ENCODE assay signal across 26 cellular contexts in genomic region chr9:81896067-81896466, GRCh38.
"Had no signal": no experiment of that assay in that cellular context is flagged by ENCODE, and none has a peak within 500 bp of the region (broad histone marks: within the 10 kb centered on the region; RNA-seq: fewer than 3 reads in every experiment).

No MANE protein-coding gene starts in this region.

- H3K9ac ChIP-seq: KMS-11 had no signal

- H3K4me3 ChIP-seq: ascending aorta, body of pancreas, breast epithelium, coronary artery, Peyer's patch had no signal

- H3K27ac ChIP-seq: ascending aorta, body of pancreas, breast epithelium, coronary artery, KMS-11, Peyer's patch had no signal

- H3K27me3 ChIP-seq: ascending aorta, body of pancreas, breast epithelium, Peyer's patch had no signal

- H3K4me2 ChIP-seq: KMS-11 had no signal

- H3K9me3 ChIP-seq: ascending aorta, body of pancreas, breast epithelium, Peyer's patch had no signal

- H3K36me3 ChIP-seq: ascending aorta, breast epithelium, Peyer's patch had no signal

- ATAC-seq: activated CD8-positive, alpha-beta T cell treated with anti-CD3 and anti-CD28 coated beads, Interleukin-2, amount 10 ng/mL, durations not matched to agents 7 days and 5 days; activated naive CD8-positive, alpha-beta T cell treated with anti-CD3 and anti-CD28 coated beads, Interleukin-2, amount 50 U/mL, for 24 hours; body of pancreas; PC-3; T-helper 17 cell had no signal

- DNase-seq: activated CD4-positive, alpha-beta T cell treated with anti-CD3 and anti-CD28 coated beads, Interleukin-2, amount 10 ng/mL, durations not matched to agents 24 days and 14 days; activated CD4-positive, alpha-beta T cell treated with anti-CD3 and anti-CD28 coated beads, Interleukin-2, amount 50 U/mL, for 48 hours; activated CD8-positive, alpha-beta T cell treated with anti-CD3 and anti-CD28 coated beads, Interleukin-2, amount 10 ng/mL, durations not matched to agents 7 days and 5 days; activated naive CD4-positive, alpha-beta T cell treated with anti-CD3 and anti-CD28 coated beads, Interleukin-2, amount 10 ng/mL, durations not matched to agents 7 days and 5 days; activated naive CD8-positive, alpha-beta T cell treated with anti-CD3 and anti-CD28 coated beads, Interleukin-2, amount 50 U/mL, for 24 hours; activated T-cell treated with anti-CD3 and anti-CD28 coated beads, Interleukin-2, amount 50 U/mL, for 24 hours; amygdala; body of pancreas; NCI-H1092 treated with DMSO at 0.1 percent for 48 hours; NCI-H1417; NCI-H146; NCI-H187 treated with DMSO at 0.1 percent for 48 hours; NCI-H2081; NCI-H2171 treated with DMSO at 0.1 percent for 48 hours; NCI-H345; NCI-H524 treated with DMSO at 0.1 percent for 48 hours; NK-92 treated with Interleukin-12 subunit alpha and Interleukin-12 subunit beta, amount 100 ng/mL, for 24 hours; PC-3; Peyer's patch; Right ventricle myocardium superior; T-helper 17 cell; T-helper 9 cell had no signal

- H3K4me1 ChIP-seq: body of pancreas, breast epithelium, Peyer's patch had no signal
